ENCODE assay signal across 14 cellular contexts in genomic region chr10:101969496-101969895, GRCh38.
DNase-seq lines count a peak whose midpoint lies in the region; ATAC-seq, FAIRE-seq and TF ChIP-seq lines count a peak whose summit lies in the region.
"Had no signal": no experiment of that assay in that cellular context is flagged by ENCODE, and none has a peak within 500 bp of the region (broad histone marks: within the 10 kb centered on the region; RNA-seq: fewer than 3 reads in every experiment).

No MANE protein-coding gene starts in this region.

- H3K27me3 Mint-ChIP-seq in brain, result no peaks in the 10 kb centered on the region

- ATAC-seq in A549, result no peak
- no peak for ATAC-seq in HG02840 (IDR thresholded peaks at IDR 0.05; ENCODE audit: low FRiP score, unreplicated experiment)
- ATAC-seq: SK-N-SH treated with all-trans-retinoic acid at 6 μM for 48 hours had no signal

- no peaks in the 10 kb centered on the region for H3K27me3 ChIP-seq in BLaER1 treated with 17β-estradiol and CSF1 and Interleukin-3, amounts not matched to agents 10 nM and 100 nM
- no peaks in the 10 kb centered on the region for H3K27me3 ChIP-seq in Karpas-422 (ENCODE audit: low read length)
- H3K27me3 ChIP-seq: BE2C, suprapubic skin had no signal

- H3K36me3 ChIP-seq in BLaER1 treated with 17β-estradiol and CSF1 and Interleukin-3, amounts not matched to agents 10 nM and 100 nM, result peaks cover 56 to 79% (median 69%) of the 10 kb centered on the region in 11 experiments
- no peaks in the 10 kb centered on the region for H3K36me3 ChIP-seq in Karpas-422 (ENCODE audit: insufficient read depth, low read length)

- DNase-seq in A549 (ENCODE audit: low read depth in 1 of 2, low spot score in 1 of 2), result no peak
- no peak for DNase-seq in Karpas-422
- no peak for DNase-seq in HUDEP-2 (lab: John Stamatoyannopoulos, UW; ENCODE audit: unreplicated experiment in 76 of 76)
- DNase-seq in RPMI8226, result no peak
- DNase-seq: BE2C, foreskin fibroblast, GOT3, NCI-H187, PC-9 had no signal

- H2AFZ ChIP-seq in Karpas-422 (ENCODE audit: low read length), result no peak overlapping the region
- H2AFZ ChIP-seq: PC-9 had no signal

- peaks cover 67% of the 10 kb centered on the region for H3K36me3 Mint-ChIP-seq in brain

- TF ChIP-seq CTCF in A549 (IDR thresholded peaks at IDR 0.05), result no peak
- TF ChIP-seq CTCF in brain (conservative IDR thresholded peaks at IDR 0.05), result no peak

- TF ChIP-seq POLR2A in A549 (IDR thresholded peaks at IDR 0.05; ENCODE audit: low read length), result no peak

- H3K9me2 ChIP-seq in Karpas-422 (replicated peaks; ENCODE audit: insufficient read depth, low read length), result no peaks in the 10 kb centered on the region

- H3K79me2 ChIP-seq in Karpas-422 (ENCODE audit: low read length), result no peaks in the 10 kb centered on the region

- 59% methylated on average over 3 of the region's 3 CpGs for WGBS in A549 (ENCODE audit: missing lambda C conversion rate)

- H3K4me3 ChIP-seq in A549, result no peak overlapping the region
- peak overlapping the region in 3 of 10 experiments; percentile 5 to 26 (median 7); a peak in 4 of 20 replicates for H3K4me3 ChIP-seq in BLaER1 treated with 17β-estradiol and CSF1 and Interleukin-3, amounts not matched to agents 10 nM and 100 nM
- H3K4me3 ChIP-seq in Karpas-422 (ENCODE audit: low read length), result peak overlapping the region; percentile 46
- H3K4me3 ChIP-seq: PC-9, suprapubic skin had no signal

- no peak overlapping the region for H3K4me2 ChIP-seq in A549
- peak overlapping the region; percentile 48 to 91 (median 73) for H3K4me2 ChIP-seq in BLaER1 treated with 17β-estradiol and CSF1 and Interleukin-3, amounts not matched to agents 10 nM and 100 nM
- H3K4me2 ChIP-seq in Karpas-422 (ENCODE audit: low read depth, low read length, poor library complexity, severe bottlenecking), result peak overlapping the region; percentile 59
- H3K4me2 ChIP-seq: PC-9 had no signal

- peaks cover 38% of the 10 kb centered on the region for H3K4me1 Mint-ChIP-seq in brain

- peak overlapping the region; percentile 17 to 69 (median 46); a peak in 17 of 22 replicates for H3K9ac ChIP-seq in BLaER1 treated with 17β-estradiol and CSF1 and Interleukin-3, amounts not matched to agents 10 nM and 100 nM
- H3K9ac ChIP-seq in Karpas-422 (ENCODE audit: low read length), result peak overlapping the region; percentile 50

- no peak for TF ChIP-seq EP300 in A549 (IDR thresholded peaks at IDR 0.05)

- no peaks in the 10 kb centered on the region for H3K9me3 Mint-ChIP-seq in brain

- H3K4me1 ChIP-seq in A549 (peaks cover 18% of the 10 kb centered on the region), Karpas-422 (ENCODE audit: low read length) (peaks cover 93% of the 10 kb centered on the region)
- peaks cover 50 to 75% (median 57%) of the 10 kb centered on the region in 10 experiments for H3K4me1 ChIP-seq in BLaER1 treated with 17β-estradiol and CSF1 and Interleukin-3, amounts not matched to agents 10 nM and 100 nM
- H3K4me1 ChIP-seq: BE2C, suprapubic skin had no signal

- no peaks in the 10 kb centered on the region; a peak in 2 of 22 replicates for H4K20me1 ChIP-seq in BLaER1 treated with 17β-estradiol and CSF1 and Interleukin-3, amounts not matched to agents 10 nM and 100 nM
- H4K20me1 ChIP-seq in Karpas-422 (ENCODE audit: insufficient read depth, low read depth, low read length), result no peaks in the 10 kb centered on the region

- FAIRE-seq in A549 (lab: Jason Lieb, UNC), result peak; percentile 18

- H3K27ac Mint-ChIP-seq in brain, result peak overlapping the region in 3 of 5 experiments; percentile 31 to 57 (median 39)

- no peak for TF ChIP-seq RAD21 in A549 (conservative IDR thresholded peaks at IDR 0.05 in 1 of 2, IDR thresholded peaks at IDR 0.05 in 1 of 2)

- no peak overlapping the region for H3K4me3 Mint-ChIP-seq in brain

- CTCF ChIA-PET in A549 (lab: Yijun Ruan, JAX), result interaction anchor here (0.6 to 4.3 kb wide), 7 partner anchors 10 to 134 kb away, joined by 3 to 19 read pairs (median 4); no protein-coding TSS in a partner anchor

- H3K9me3 ChIP-seq in A549 (no peaks in the 10 kb centered on the region), Karpas-422 (ENCODE audit: low read length) (no peaks in the 10 kb centered on the region)
- peaks cover 0 to 7% (median 3%) of the 10 kb centered on the region in 11 experiments; a peak in 5 of 22 replicates for H3K9me3 ChIP-seq in BLaER1 treated with 17β-estradiol and CSF1 and Interleukin-3, amounts not matched to agents 10 nM and 100 nM (replicated peaks in 1 of 11)
- H3K9me3 ChIP-seq: BE2C, suprapubic skin had no signal

- POLR2A ChIA-PET in A549 (lab: Yijun Ruan, JAX), result no interaction called here

- H3K27ac ChIP-seq in A549, result no peak overlapping the region
- peak overlapping the region; percentile 59 to 79 (median 68); a peak in 21 of 22 replicates for H3K27ac ChIP-seq in BLaER1 treated with 17β-estradiol and CSF1 and Interleukin-3, amounts not matched to agents 10 nM and 100 nM
- peak overlapping the region; percentile 94 for H3K27ac ChIP-seq in Karpas-422 (ENCODE audit: low read length)
- H3K27ac ChIP-seq: PC-9, suprapubic skin had no signal

TF ChIP-seq in A549, 52 proteins besides CTCF, POLR2A, EP300 and RAD21:
- TF ChIP-seq SREBF2 (IDR thresholded peaks at IDR 0.05), result no peak
- TF ChIP-seq NR3C1 (IDR thresholded peaks at IDR 0.05), result no peak
- no peak for TF ChIP-seq BCL3 (IDR thresholded peaks at IDR 0.05)
- TF ChIP-seq, protein P1, sequence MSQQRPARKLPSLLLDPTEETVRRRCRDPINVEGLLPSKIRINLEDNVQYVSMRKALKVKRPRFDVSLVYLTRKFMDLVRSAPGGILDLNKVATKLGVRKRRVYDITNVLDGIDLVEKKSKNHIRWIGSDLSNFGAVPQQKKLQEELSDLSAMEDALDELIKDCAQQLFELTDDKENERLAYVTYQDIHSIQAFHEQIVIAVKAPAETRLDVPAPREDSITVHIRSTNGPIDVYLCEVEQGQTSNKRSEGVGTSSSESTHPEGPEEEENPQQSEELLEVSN (IDR thresholded peaks at IDR 0.05; ENCODE audit: borderline replicate concordance, low read depth), result no peak
- TF ChIP-seq JUN (IDR thresholded peaks at IDR 0.05), result no peak
- no peak for TF ChIP-seq NPAS2 (CRISPR knock-in tag; IDR thresholded peaks at IDR 0.05; ENCODE audit: borderline replicate concordance)
- no peak for TF ChIP-seq ZFP36 (IDR thresholded peaks at IDR 0.05; ENCODE audit: borderline replicate concordance, partially characterized antibody)
- no peak for TF ChIP-seq USF2 (IDR thresholded peaks at IDR 0.05)
- TF ChIP-seq CEBPB (IDR thresholded peaks at IDR 0.05), result no peak
- TF ChIP-seq HDAC2 (IDR thresholded peaks at IDR 0.05), result no peak
TF ChIP-seq in A549: peak in this region for 0.

Comparison
In these comparisons a context has a peak if more than half of its experiments do, and no peak if none do; other contexts are left out.
1. H3K27ac ChIP-seq: peak in BLaER1 treated with 17β-estradiol and CSF1 and Interleukin-3, amounts not matched to agents 10 nM and 100 nM (11 of 11) and Karpas-422 (single experiment); none in A549 (0 of 2).